1 cellular context compared by ENCODE assay signal in genomic region chr19:991932-992669, GRCh38.
A peak's percentile ranks its signal among the peaks of the same experiment; 100 is the strongest.
TF ChIP-seq lines count a peak whose summit lies in the region.

No MANE protein-coding gene starts in this region.

TF ChIP-seq in HEK293, 187 proteins besides CTCF, POLR2A, EP300 and RAD21 (continued from another document and continues in another):
- no peak for TF ChIP-seq ATF2 (tag by site-specific recombination; IDR thresholded peaks at IDR 0.05; ENCODE audit: low read depth)
- no peak for TF ChIP-seq ZNF518A (tag by site-specific recombination; conservative IDR thresholded peaks at IDR 0.05; ENCODE audit: low read depth)
- TF ChIP-seq ZNF398 (tag by site-specific recombination; IDR thresholded peaks at IDR 0.05), result no peak
- TF ChIP-seq ZNF2 (tag by site-specific recombination; IDR thresholded peaks at IDR 0.05), result no peak
- TF ChIP-seq ZNF280D (tag by site-specific recombination; IDR thresholded peaks at IDR 0.05), result no peak
- no peak for TF ChIP-seq ZFP41 (tag by site-specific recombination; IDR thresholded peaks at IDR 0.05; ENCODE audit: borderline replicate concordance)
- TF ChIP-seq KLF7 (tag by site-specific recombination; IDR thresholded peaks at IDR 0.05; ENCODE audit: borderline replicate concordance), result no peak
- TF ChIP-seq GFI1B (tag by site-specific recombination; IDR thresholded peaks at IDR 0.05), result no peak
- no peak for TF ChIP-seq ZNF155 (tag by site-specific recombination; IDR thresholded peaks at IDR 0.05)
- TF ChIP-seq GLIS1 (tag by site-specific recombination; IDR thresholded peaks at IDR 0.05), result no peak; the same call in 1 of the 2 replicates
- TF ChIP-seq ZNF558 (tag by site-specific recombination; IDR thresholded peaks at IDR 0.05), result no peak
- peak; percentile 92 for TF ChIP-seq KLF8 (tag by site-specific recombination; IDR thresholded peaks at IDR 0.05)
- peak; percentile 65 for TF ChIP-seq KLF1 (tag by site-specific recombination; IDR thresholded peaks at IDR 0.05)
- TF ChIP-seq WT1 (tag by site-specific recombination; IDR thresholded peaks at IDR 0.05), result no peak
- no peak for TF ChIP-seq ZNF391 (tag by site-specific recombination; IDR thresholded peaks at IDR 0.05; ENCODE audit: borderline replicate concordance, low read depth)
- no peak for TF ChIP-seq ZNF777 (tag by site-specific recombination; IDR thresholded peaks at IDR 0.05; ENCODE audit: borderline replicate concordance)
- peak; percentile 59 for TF ChIP-seq ZIC2 (tag by site-specific recombination; IDR thresholded peaks at IDR 0.05)
- TF ChIP-seq ZNF184 (tag by site-specific recombination; IDR thresholded peaks at IDR 0.05), result no peak
- TF ChIP-seq ZSCAN23 (tag by site-specific recombination; IDR thresholded peaks at IDR 0.05), result no peak
- no peak for TF ChIP-seq ZNF549 (tag by site-specific recombination; IDR thresholded peaks at IDR 0.05)
- no peak for TF ChIP-seq ZBTB10 (tag by site-specific recombination; IDR thresholded peaks at IDR 0.05)
- no peak for TF ChIP-seq ZNF274 (IDR thresholded peaks at IDR 0.05; ENCODE audit: low read length)
- TF ChIP-seq ZNF274 (tag by site-specific recombination; IDR thresholded peaks at IDR 0.05; ENCODE audit: borderline replicate concordance), result no peak
- TF ChIP-seq ZNF621 (tag by site-specific recombination; IDR thresholded peaks at IDR 0.05), result no peak
- TF ChIP-seq ZNF175 (tag by site-specific recombination; IDR thresholded peaks at IDR 0.05), result no peak
- TF ChIP-seq GLI4 (tag by site-specific recombination; IDR thresholded peaks at IDR 0.05), result no peak
- no peak for TF ChIP-seq GLI2 (tag by site-specific recombination; IDR thresholded peaks at IDR 0.05; ENCODE audit: borderline replicate concordance, low read depth)
- peak; percentile 44; the same call in 1 of the 2 replicates for TF ChIP-seq HIC1 (tag by site-specific recombination; IDR thresholded peaks at IDR 0.05)
- no peak for TF ChIP-seq ZNF292 (tag by site-specific recombination; IDR thresholded peaks at IDR 0.05; ENCODE audit: borderline replicate concordance, low read depth)
- no peak for TF ChIP-seq ZNF354C (tag by site-specific recombination; IDR thresholded peaks at IDR 0.05; ENCODE audit: borderline replicate concordance, low read depth)
- no peak for TF ChIP-seq YY2 (tag by site-specific recombination; IDR thresholded peaks at IDR 0.05)
- no peak for TF ChIP-seq EGR2 (tag by site-specific recombination; IDR thresholded peaks at IDR 0.05; ENCODE audit: low read depth)
- TF ChIP-seq ZNF335 (tag by site-specific recombination; conservative IDR thresholded peaks at IDR 0.05), result no peak
- no peak for TF ChIP-seq OVOL3 (tag by site-specific recombination; IDR thresholded peaks at IDR 0.05)
- TF ChIP-seq ZNF639 (tag by site-specific recombination; IDR thresholded peaks at IDR 0.05), result no peak
- 0 out of 2 replicates have a peak, but pooled peaks have one; percentile 46 for TF ChIP-seq KLF16 (tag by site-specific recombination; IDR thresholded peaks at IDR 0.05)
- no peak for TF ChIP-seq ZNF837 (tag by site-specific recombination; IDR thresholded peaks at IDR 0.05)
- TF ChIP-seq ZNF473 (tag by site-specific recombination; IDR thresholded peaks at IDR 0.05), result no peak
- TF ChIP-seq SP2 (tag by site-specific recombination; IDR thresholded peaks at IDR 0.05), result peak; percentile 18
- TF ChIP-seq ZSCAN30 (tag by site-specific recombination; IDR thresholded peaks at IDR 0.05), result no peak
- TF ChIP-seq ZNF341 (tag by site-specific recombination; IDR thresholded peaks at IDR 0.05; ENCODE audit: low read depth), result no peak
- TF ChIP-seq ZNF658 (tag by site-specific recombination; IDR thresholded peaks at IDR 0.05), result no peak
- no peak for TF ChIP-seq MZF1 (tag by site-specific recombination; IDR thresholded peaks at IDR 0.05; ENCODE audit: borderline replicate concordance)
- TF ChIP-seq ZNF426 (tag by site-specific recombination; IDR thresholded peaks at IDR 0.05), result no peak
- no peak for TF ChIP-seq ZNF362 (tag by site-specific recombination; IDR thresholded peaks at IDR 0.05)
- TF ChIP-seq ZNF404 (tag by site-specific recombination; IDR thresholded peaks at IDR 0.05), result no peak
